ENCODE assay signal across 2 cellular contexts in the genomic region with DNA sequence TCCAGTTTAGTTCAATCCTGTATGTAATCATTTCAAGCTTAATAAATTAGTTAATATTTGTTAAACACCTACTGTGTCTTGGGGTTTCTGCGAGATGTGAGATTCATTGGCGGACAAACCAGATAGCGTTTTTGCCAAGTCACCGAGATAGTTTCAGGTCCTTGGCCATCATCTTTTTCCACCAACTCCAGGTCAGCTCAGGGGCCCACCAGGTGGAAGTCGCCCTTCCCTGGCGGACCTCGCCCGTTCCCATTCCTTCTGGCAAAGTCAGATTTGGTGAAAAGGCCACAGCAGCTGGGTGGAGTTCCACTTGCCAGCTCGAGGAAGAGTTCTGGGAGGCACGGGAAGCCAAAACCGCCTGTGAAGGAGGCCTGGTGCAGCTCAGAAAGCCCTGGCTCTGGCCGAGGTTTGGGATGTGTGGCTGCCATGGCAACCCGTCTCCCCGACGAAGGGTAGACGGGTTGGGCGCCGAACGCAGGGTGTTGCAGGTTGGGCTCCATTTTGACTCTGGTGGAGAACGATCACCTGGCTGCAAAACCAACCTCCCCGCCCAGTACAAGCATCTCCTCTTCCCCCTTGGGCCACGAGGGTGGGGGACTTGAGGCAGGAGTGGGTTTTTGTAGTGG.
TF ChIP-seq lines count a peak whose summit lies in the region.

No MANE protein-coding gene starts in this region.

TF ChIP-seq in IMR-90, 13 proteins besides CTCF, POLR2A, EP300 and RAD21:
- TF ChIP-seq MAFK (IDR thresholded peaks at IDR 0.05; ENCODE audit: low read depth, low read length) (no peak), CHD1 (IDR thresholded peaks at IDR 0.05; ENCODE audit: low read depth, low read length) (no peak), RCOR1 (IDR thresholded peaks at IDR 0.05; ENCODE audit: insufficient replicate concordance, low read length) (no peak), MXI1 (IDR thresholded peaks at IDR 0.05; ENCODE audit: borderline replicate concordance, low read depth, low read length) (no peak), SMC3 (IDR thresholded peaks at IDR 0.05; ENCODE audit: low read depth, low read length) (no peak), RFX5 (IDR thresholded peaks at IDR 0.05; ENCODE audit: low read depth, low read length) (no peak), ELK1 (IDR thresholded peaks at IDR 0.05; ENCODE audit: borderline replicate concordance, low read depth, low read length) (no peak)

TF ChIP-seq in H1, 55 proteins besides CTCF, POLR2A, EP300 and RAD21:
- no peak for TF ChIP-seq CHD7 (IDR thresholded peaks at IDR 0.05; ENCODE audit: insufficient replicate concordance, low read length)
- TF ChIP-seq ASH2L (IDR thresholded peaks at IDR 0.05; ENCODE audit: low read length): no peak
- TF ChIP-seq, protein P1, sequence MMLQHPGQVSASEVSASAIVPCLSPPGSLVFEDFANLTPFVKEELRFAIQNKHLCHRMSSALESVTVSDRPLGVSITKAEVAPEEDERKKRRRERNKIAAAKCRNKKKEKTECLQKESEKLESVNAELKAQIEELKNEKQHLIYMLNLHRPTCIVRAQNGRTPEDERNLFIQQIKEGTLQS (IDR thresholded peaks at IDR 0.05; ENCODE audit: insufficient read depth, low read depth, low read length): no peak
- TF ChIP-seq YY1 (IDR thresholded peaks at IDR 0.05; ENCODE audit: low read depth, low read length): no peak
- TF ChIP-seq RNF2 (IDR thresholded peaks at IDR 0.05; ENCODE audit: borderline replicate concordance, low read depth, low read length, missing control alignments, poor library complexity, severe bottlenecking): no peak
- no peak for TF ChIP-seq CBX8 (IDR thresholded peaks at IDR 0.05; ENCODE audit: borderline replicate concordance, low read depth, low read length)
- no peak for TF ChIP-seq SP2 (IDR thresholded peaks at IDR 0.05; ENCODE audit: low read length)
- no peak for TF ChIP-seq MAFK (IDR thresholded peaks at IDR 0.05; ENCODE audit: low read depth, low read length)
- no peak for TF ChIP-seq POU5F1 (IDR thresholded peaks at IDR 0.05; ENCODE audit: low read depth, low read length)
- no peak for TF ChIP-seq SP4 (IDR thresholded peaks at IDR 0.05; ENCODE audit: low read length)
- no peak for TF ChIP-seq GABPA (IDR thresholded peaks at IDR 0.05; ENCODE audit: borderline replicate concordance, insufficient read depth, low read length)
- TF ChIP-seq, protein P2, sequence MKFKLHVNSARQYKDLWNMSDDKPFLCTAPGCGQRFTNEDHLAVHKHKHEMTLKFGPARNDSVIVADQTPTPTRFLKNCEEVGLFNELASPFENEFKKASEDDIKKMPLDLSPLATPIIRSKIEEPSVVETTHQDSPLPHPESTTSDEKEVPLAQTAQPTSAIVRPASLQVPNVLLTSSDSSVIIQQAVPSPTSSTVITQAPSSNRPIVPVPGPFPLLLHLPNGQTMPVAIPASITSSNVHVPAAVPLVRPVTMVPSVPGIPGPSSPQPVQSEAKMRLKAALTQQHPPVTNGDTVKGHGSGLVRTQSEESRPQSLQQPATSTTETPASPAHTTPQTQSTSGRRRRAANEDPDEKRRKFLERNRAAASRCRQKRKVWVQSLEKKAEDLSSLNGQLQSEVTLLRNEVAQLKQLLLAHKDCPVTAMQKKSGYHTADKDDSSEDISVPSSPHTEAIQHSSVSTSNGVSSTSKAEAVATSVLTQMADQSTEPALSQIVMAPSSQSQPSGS (IDR thresholded peaks at IDR 0.05; ENCODE audit: low read length): no peak
- TF ChIP-seq GTF2F1 (IDR thresholded peaks at IDR 0.05; ENCODE audit: borderline replicate concordance, low read depth, low read length): no peak
- TF ChIP-seq JUND (IDR thresholded peaks at IDR 0.05; ENCODE audit: low read length): no peak
- TF ChIP-seq SIN3A (conservative IDR thresholded peaks at IDR 0.05 in 1 of 2, IDR thresholded peaks at IDR 0.05 in 1 of 2; ENCODE audit: low read depth in 1 of 2, low read length in 2 of 2): no peak
